8 cellular contexts compared by ENCODE assay signal in the genomic region with DNA sequence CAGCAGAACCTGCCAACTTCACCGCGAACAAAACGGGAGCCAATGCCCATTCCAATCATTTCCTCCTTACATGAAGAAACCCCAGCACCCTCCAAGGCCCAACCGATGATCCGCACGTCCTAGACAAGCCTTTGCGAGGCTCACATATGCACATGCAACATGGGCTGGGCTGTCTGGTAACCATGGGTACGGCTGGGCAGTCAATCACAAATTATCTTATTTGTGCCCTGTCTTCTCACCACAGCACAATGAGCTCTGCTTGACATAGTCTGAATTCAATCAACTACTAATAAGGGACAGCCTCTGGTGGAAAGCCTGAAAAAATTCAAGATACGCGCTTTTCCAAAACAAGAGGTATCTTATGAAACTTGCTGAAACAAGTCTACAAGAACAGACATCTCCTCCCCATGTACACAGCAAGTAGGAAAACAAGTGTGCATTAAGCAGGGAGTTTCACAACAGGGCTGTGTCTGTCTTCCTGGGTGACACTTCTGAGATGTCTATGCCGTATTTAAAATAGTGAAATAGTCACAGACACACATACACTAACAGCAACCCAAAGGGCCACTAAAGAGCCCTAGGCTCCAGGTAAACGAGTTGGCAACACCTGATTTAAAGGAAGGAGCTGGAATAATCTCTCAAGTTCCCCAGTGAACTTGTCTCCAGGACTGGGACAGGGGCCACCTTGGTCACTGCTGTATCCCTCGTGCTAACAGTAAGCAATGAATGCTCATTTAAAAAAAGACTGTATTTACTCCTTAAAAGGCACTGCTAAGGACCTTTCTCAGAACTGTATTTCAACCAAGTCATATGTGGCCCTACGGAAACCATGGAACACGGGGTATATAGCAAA. TPM values are rescaled to one million over a fixed set of nuclear protein-coding genes. Genes with fewer than 3 reads are reported as not detected.
A peak's percentile ranks its signal among the peaks of the same experiment; 100 is the strongest.
DNase-seq lines count a peak whose midpoint lies in the region; ATAC-seq and TF ChIP-seq lines count a peak whose summit lies in the region.

No MANE protein-coding gene starts in this region.

- DNase-seq in stimulated activated CD4-positive, alpha-beta T cell treated with anti-CD3 and anti-CD28 coated beads, Interleukin-15, amount 100 ng/mL, for 24 hours, result peak; percentile 28
- DNase-seq in stimulated activated CD4-positive, alpha-beta T cell treated with anti-CD3 and anti-CD28 coated beads, Interleukin-2, amount 100 ng/mL, for 48 hours, result no peak
- peak in 3 of 5 experiments; percentile 19 to 62 (median 25) for DNase-seq in T-helper 2 cell
- DNase-seq in foreskin melanocyte, result no peak

- TF ChIP-seq CTCF in neutrophil (IDR thresholded peaks at IDR 0.05), result no peak

- peaks cover 0 to 4% of the 10 kb centered on the region in 2 donors for H3K36me3 ChIP-seq in esophagus (ENCODE audit: control insufficient read depth in 2 of 2, insufficient read depth in 2 of 2, low read length in 1 of 2)
- no peaks in the 10 kb centered on the region for H3K36me3 ChIP-seq in neutrophil

- H3K4me1 ChIP-seq in esophagus (ENCODE audit: control insufficient read depth in 2 of 2, insufficient read depth in 2 of 2, low read length in 1 of 2) (peaks cover 9 to 26% of the 10 kb centered on the region in 2 donors), neutrophil (ENCODE audit: control insufficient read depth in 1 of 2, insufficient read depth in 1 of 2, low read depth in 1 of 2, low read length in 1 of 2) (peaks cover 59 to 81% of the 10 kb centered on the region in 2 experiments)

- WGBS in esophagus, 2 donors, result 11% methylated on average over 15 of the region's 15 CpGs

- peak overlapping the region; percentile 88 to 99 for H3K4me3 ChIP-seq in esophagus (ENCODE audit: low read depth in 1 of 2, low read length in 2 of 2)
- H3K4me3 ChIP-seq in neutrophil (ENCODE audit: low read depth in 1 of 2, low read length in 1 of 2), result peak overlapping the region; percentile 93 to 95

- H3K9me3 ChIP-seq in esophagus (ENCODE audit: control insufficient read depth in 2 of 2, insufficient read depth in 1 of 2, low read depth in 1 of 2, low read length in 1 of 2), result no peaks in the 10 kb centered on the region
- no peaks in the 10 kb centered on the region for H3K9me3 ChIP-seq in neutrophil

- ATAC-seq in HG02759 (IDR thresholded peaks at IDR 0.05; ENCODE audit: unreplicated experiment) (no peak), GM18517 (IDR thresholded peaks at IDR 0.05; ENCODE audit: unreplicated experiment) (no peak)

- H3K27ac ChIP-seq in esophagus (ENCODE audit: low read depth in 2 of 2, low read length in 1 of 2), result peak overlapping the region; percentile 97 to 99
- peak overlapping the region; percentile 88 for H3K27ac ChIP-seq in neutrophil

- H3K27me3 ChIP-seq in esophagus (ENCODE audit: control insufficient read depth in 1 of 2, insufficient read depth in 2 of 2, low read length in 2 of 2) (no peaks in the 10 kb centered on the region), neutrophil (no peaks in the 10 kb centered on the region)

RNA-seq across cellular contexts. Expression of gene DIDO1, which starts 1.5 kb away (rescaled TPM):
- polyA plus RNA-seq in esophagus, result 10 to 100 TPM; 17.3 TPM

RNA-seq across cellular contexts. Expression of gene GID8, which starts 13.2 kb away (rescaled TPM):
- 10 to 100 TPM; 16.2 to 30.0 TPM for polyA plus RNA-seq in esophagus

RNA-seq across cellular contexts. Expression of gene SLC17A9, which starts 27.7 kb away (rescaled TPM):
- polyA plus RNA-seq in esophagus, result 1 to 10 TPM; 1.0 to 3.3 TPM

Comparison
In these comparisons a context has a peak if more than half of its experiments do, and no peak if none do; other contexts are left out.
1. DNase-seq: peak in stimulated activated CD4-positive, alpha-beta T cell treated with anti-CD3 and anti-CD28 coated beads, Interleukin-15, amount 100 ng/mL, for 24 hours (single experiment) and T-helper 2 cell (3 of 5); none in stimulated activated CD4-positive, alpha-beta T cell treated with anti-CD3 and anti-CD28 coated beads, Interleukin-2, amount 100 ng/mL, for 48 hours (0 of 2) and foreskin melanocyte (single experiment).